Comparison of ENCODE assay signal across 23 cellular contexts in the genomic region with DNA sequence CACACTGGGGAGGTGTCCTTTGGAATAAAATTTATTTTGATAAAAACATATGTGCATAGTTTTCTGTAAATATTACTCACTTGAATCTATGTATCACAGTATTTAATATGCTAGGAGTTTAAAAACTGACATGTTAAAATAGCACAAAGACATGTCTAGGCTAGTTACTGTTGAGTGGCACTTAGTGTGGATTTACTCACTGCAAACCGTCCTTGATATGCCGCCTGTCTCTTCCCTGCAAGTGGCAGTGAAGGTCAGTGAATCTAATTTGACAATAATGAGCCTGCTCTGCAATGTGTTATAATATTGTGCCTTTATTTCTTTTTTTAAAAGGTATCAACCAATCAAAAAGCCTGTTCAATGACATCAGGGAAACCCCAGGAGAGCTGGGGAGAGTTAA.
A peak's percentile ranks its signal among the peaks of the same experiment; 100 is the strongest.
DNase-seq lines count a peak whose midpoint lies in the region; ATAC-seq and TF ChIP-seq lines count a peak whose summit lies in the region.
"Had no signal": no experiment of that assay in that cellular context is flagged by ENCODE, and none has a peak within 500 bp of the region (broad histone marks: within the 10 kb centered on the region; RNA-seq: fewer than 3 reads in every experiment).

No MANE protein-coding gene starts in this region.

- ATAC-seq in Right ventricle myocardium superior (ENCODE audit: poor library complexity) (peak; percentile 81), HG02884 (IDR thresholded peaks at IDR 0.05; ENCODE audit: unreplicated experiment) (no peak)
- ATAC-seq: HCT116; naive thymus-derived CD8-positive, alpha-beta T cell; Panc1 had no signal

- no peaks in the 10 kb centered on the region for H3K9me3 ChIP-seq in right atrium auricular region
- H3K9me3 ChIP-seq in neural progenitor cell (ENCODE audit: low read depth): no peaks in the 10 kb centered on the region
- H3K9me3 ChIP-seq: heart right ventricle, vagina had no signal

- no peak overlapping the region for H3K9ac ChIP-seq in neural progenitor cell
- H3K9ac ChIP-seq: KMS-11 had no signal

- H3K36me3 Mint-ChIP-seq in neural progenitor cell: peaks cover 10% of the 10 kb centered on the region
- H3K36me3 Mint-ChIP-seq: CD4-positive, CD25-positive, alpha-beta regulatory T cell; naive thymus-derived CD8-positive, alpha-beta T cell had no signal

- H3F3A ChIP-seq in neural progenitor cell (ENCODE audit: low read depth): no peaks in the 10 kb centered on the region

- intact Hi-C loops in Right ventricle myocardium superior (cut with DNase I): no loop called here

- H3K4me1 ChIP-seq in right atrium auricular region (no peaks in the 10 kb centered on the region), neural progenitor cell (no peaks in the 10 kb centered on the region)
- H3K4me1 ChIP-seq: vagina had no signal

- H3K27ac ChIP-seq in right atrium auricular region (no peak overlapping the region), neural progenitor cell (no peak overlapping the region)
- H3K27ac ChIP-seq: heart right ventricle, KMS-11, vagina had no signal

- DNase-seq in Right ventricle myocardium superior: no peak
- DNase-seq in right atrium auricular region (ENCODE audit: low spot score): no peak
- DNase-seq in NCI-H2227 (lab: John Stamatoyannopoulos, UW; ENCODE audit: unreplicated experiment): peak; percentile 57
- peak; percentile 56 for DNase-seq in SHP77 treated with DMSO at 0.1 percent for 48 hours (lab: John Stamatoyannopoulos, UW)
- peak; percentile 66 for DNase-seq in retina
- DNase-seq in activated naive CD4-positive, alpha-beta T cell treated with Interleukin-2 at 50 U/mL for 16 hours: no peak
- no peak for DNase-seq in neural progenitor cell (ENCODE audit: low spot score)
- DNase-seq: activated CD4-positive, alpha-beta T cell treated with anti-CD3 and anti-CD28 coated beads, Interleukin-2, amount 10 ng/mL, durations not matched to agents 7 days and 5 days; activated naive CD4-positive, alpha-beta T cell; activated T-cell treated with anti-CD3 and anti-CD28 coated beads for 4 hours; anterior cingulate cortex; CD4-positive, CD25-positive, alpha-beta regulatory T cell; heart right ventricle; naive thymus-derived CD8-positive, alpha-beta T cell; NCI-H1092; NCI-H526 treated with DMSO at 0.1 percent for 48 hours; stimulated activated CD8-positive, alpha-beta memory T cell treated with anti-CD3 and anti-CD28 coated beads, Interleukin-4, amount 100 ng/mL, for 48 hours; substantia nigra had no signal

- H2AFZ ChIP-seq in neural progenitor cell (replicated peaks): no peak overlapping the region

- H4K20me1 ChIP-seq in neural progenitor cell (ENCODE audit: low read depth): no peaks in the 10 kb centered on the region

- no peak for TF ChIP-seq CTCF in right atrium auricular region (IDR thresholded peaks at IDR 0.05)
- TF ChIP-seq CTCF in neural progenitor cell (IDR thresholded peaks at IDR 0.05): no peak

- H3K36me3 ChIP-seq in right atrium auricular region (no peaks in the 10 kb centered on the region), neural progenitor cell (no peaks in the 10 kb centered on the region)
- H3K36me3 ChIP-seq: heart right ventricle, vagina had no signal

- no peak overlapping the region for H3K27ac Mint-ChIP-seq in neural progenitor cell
- H3K27ac Mint-ChIP-seq: activated CD4-positive, alpha-beta T cell treated with anti-CD3 and anti-CD28 coated beads, Interleukin-2, amount 10 ng/mL, durations not matched to agents 7 days and 5 days; CD4-positive, CD25-positive, alpha-beta regulatory T cell; naive thymus-derived CD8-positive, alpha-beta T cell had no signal

- no peak overlapping the region for H3K4me2 ChIP-seq in neural progenitor cell
- H3K4me2 ChIP-seq: KMS-11 had no signal

- peaks cover 22% of the 10 kb centered on the region for H3K4me1 Mint-ChIP-seq in neural progenitor cell
- H3K4me1 Mint-ChIP-seq: activated CD4-positive, alpha-beta T cell treated with anti-CD3 and anti-CD28 coated beads, Interleukin-2, amount 10 ng/mL, durations not matched to agents 7 days and 5 days; CD4-positive, CD25-positive, alpha-beta regulatory T cell; naive thymus-derived CD8-positive, alpha-beta T cell had no signal

- H3K4me3 ChIP-seq in right atrium auricular region (no peak overlapping the region), neural progenitor cell (no peak overlapping the region)
- H3K4me3 ChIP-seq: heart right ventricle, vagina had no signal

- no peaks in the 10 kb centered on the region for H3K9me3 Mint-ChIP-seq in neural progenitor cell
- H3K9me3 Mint-ChIP-seq: activated CD4-positive, alpha-beta T cell treated with anti-CD3 and anti-CD28 coated beads, Interleukin-2, amount 10 ng/mL, durations not matched to agents 7 days and 5 days had no signal

- no peaks in the 10 kb centered on the region for H3K27me3 ChIP-seq in right atrium auricular region
- H3K27me3 ChIP-seq in neural progenitor cell: no peaks in the 10 kb centered on the region
- H3K27me3 ChIP-seq: heart right ventricle, vagina had no signal

- no peaks in the 10 kb centered on the region for H3K79me2 ChIP-seq in neural progenitor cell (ENCODE audit: low read depth)

- no peak overlapping the region for H3K4me3 Mint-ChIP-seq in neural progenitor cell
- H3K4me3 Mint-ChIP-seq: activated CD4-positive, alpha-beta T cell treated with anti-CD3 and anti-CD28 coated beads, Interleukin-2, amount 10 ng/mL, durations not matched to agents 7 days and 5 days; CD4-positive, CD25-positive, alpha-beta regulatory T cell; naive thymus-derived CD8-positive, alpha-beta T cell had no signal

- H3K27me3 Mint-ChIP-seq in neural progenitor cell (ENCODE audit: insufficient read depth, low read depth): no peaks in the 10 kb centered on the region
- H3K27me3 Mint-ChIP-seq: activated CD4-positive, alpha-beta T cell treated with anti-CD3 and anti-CD28 coated beads, Interleukin-2, amount 10 ng/mL, durations not matched to agents 7 days and 5 days; CD4-positive, CD25-positive, alpha-beta regulatory T cell; naive thymus-derived CD8-positive, alpha-beta T cell had no signal

Comparison
In these comparisons a context has a peak if more than half of its experiments do, and no peak if none do; other contexts are left out.
1. DNase-seq: peak in NCI-H2227 (single experiment), SHP77 treated with DMSO at 0.1 percent for 48 hours (single experiment) and retina (single experiment); none in Right ventricle myocardium superior (single experiment), right atrium auricular region (single experiment), activated naive CD4-positive, alpha-beta T cell treated with Interleukin-2 at 50 U/mL for 16 hours (single experiment) and neural progenitor cell (single experiment).